Comparison of ENCODE assay signal across 20 cellular contexts in genomic region chr10:91144961-91145360, GRCh38.
DNase-seq lines count a peak whose midpoint lies in the region; ATAC-seq and TF ChIP-seq lines count a peak whose summit lies in the region.
"Had no signal": no experiment of that assay in that cellular context is flagged by ENCODE, and none has a peak within 500 bp of the region (broad histone marks: within the 10 kb centered on the region; RNA-seq: fewer than 3 reads in every experiment).

No MANE protein-coding gene starts in this region.

- CTCF ChIA-PET in mammary epithelial cell (lab: Charles Lee; ENCODE audit: low non-redundant PET) (no interaction called here), MCF 10A (lab: Yijun Ruan, JAX) (interaction anchor here (0.7 to 1.8 kb wide), 2 partner anchors 174 to 234 kb away, joined by 3 to 4 read pairs; no protein-coding TSS in a partner anchor)
- CTCF ChIA-PET in activated CD4-positive, alpha-beta memory T cell treated with anti-CD3 and anti-CD28 coated beads for 36 hours (lab: Charles Lee) = interaction anchor here (0.7 kb wide), 1 partner anchor 172 kb away, joined by 3 read pairs; no protein-coding TSS in a partner anchor

- H3K27me3 Mint-ChIP-seq in MCF 10A (ENCODE audit: insufficient read depth, unreplicated experiment) = no peaks in the 10 kb centered on the region
- peaks cover 0 to 3% (median 3%) of the 10 kb centered on the region in 3 donors for H3K27me3 Mint-ChIP-seq in CD14-positive monocyte (ENCODE audit: low read depth in 3 of 3)
- H3K27me3 Mint-ChIP-seq in activated CD4-positive, alpha-beta memory T cell treated with anti-CD3 and anti-CD28 coated beads for 36 hours = peaks cover 6% of the 10 kb centered on the region

- H3K36me3 Mint-ChIP-seq in MCF 10A (ENCODE audit: insufficient read depth, unreplicated experiment) = no peaks in the 10 kb centered on the region
- no peaks in the 10 kb centered on the region for H3K36me3 Mint-ChIP-seq in CD14-positive monocyte
- no peaks in the 10 kb centered on the region for H3K36me3 Mint-ChIP-seq in activated CD4-positive, alpha-beta memory T cell treated with anti-CD3 and anti-CD28 coated beads for 36 hours
- H3K36me3 Mint-ChIP-seq: CD4-positive, alpha-beta memory T cell; IgD-negative memory B cell had no signal

- H2AFZ ChIP-seq in mammary epithelial cell (ENCODE audit: low read depth, low read length) = no peak overlapping the region

- POLR2A ChIA-PET in MCF 10A (lab: Yijun Ruan, JAX) = no interaction called here
- POLR2A ChIA-PET in activated CD4-positive, alpha-beta memory T cell treated with anti-CD3 and anti-CD28 coated beads for 36 hours (lab: Charles Lee) = no interaction called here

- no peak overlapping the region for H3K4me2 ChIP-seq in mammary epithelial cell (ENCODE audit: insufficient read depth, low read depth, low read length)

- H3K9me3 ChIP-seq in mammary epithelial cell (replicated peaks; ENCODE audit: insufficient read depth, low read length) (no peaks in the 10 kb centered on the region), lower lobe of right lung (no peaks in the 10 kb centered on the region)

- no peak overlapping the region for H3K9ac ChIP-seq in mammary epithelial cell (ENCODE audit: insufficient read depth, low read length)

- WGBS in mammary epithelial cell (ENCODE audit: low coverage, missing lambda C conversion rate) = 6% methylated on average over 1 of the region's 1 CpG

- H3K36me3 ChIP-seq in mammary epithelial cell (ENCODE audit: insufficient read depth, low read length) (no peaks in the 10 kb centered on the region), lower lobe of right lung (no peaks in the 10 kb centered on the region)

- H3K27ac Mint-ChIP-seq in MCF 10A (ENCODE audit: low read depth, unreplicated experiment) (no peak overlapping the region), CD14-positive monocyte (no peak overlapping the region)
- H3K27ac Mint-ChIP-seq in activated CD4-positive, alpha-beta memory T cell treated with anti-CD3 and anti-CD28 coated beads for 36 hours = no peak overlapping the region
- H3K27ac Mint-ChIP-seq: CD4-positive, alpha-beta memory T cell; IgD-negative memory B cell had no signal

- H3K4me1 Mint-ChIP-seq in MCF 10A (ENCODE audit: insufficient read depth, unreplicated experiment) (peaks cover 4% of the 10 kb centered on the region), CD14-positive monocyte (peaks cover 1% of the 10 kb centered on the region)
- H3K4me1 Mint-ChIP-seq in activated CD4-positive, alpha-beta memory T cell treated with anti-CD3 and anti-CD28 coated beads for 36 hours (ENCODE audit: low read depth) = peaks cover 11% of the 10 kb centered on the region
- H3K4me1 Mint-ChIP-seq: IgD-negative memory B cell had no signal

- BruUV-seq in mammary epithelial cell (replicated peaks; lab: Mats Ljungman, UMichigan) (no TSS peak), MCF 10A (replicated peaks; lab: Mats Ljungman, UMichigan) (no TSS peak)

- no peaks in the 10 kb centered on the region for H3K9me3 Mint-ChIP-seq in MCF 10A (ENCODE audit: unreplicated experiment)
- H3K9me3 Mint-ChIP-seq in CD14-positive monocyte = peaks cover 0 to 2% (median 0%) of the 10 kb centered on the region in 7 donors
- no peaks in the 10 kb centered on the region for H3K9me3 Mint-ChIP-seq in activated CD4-positive, alpha-beta memory T cell treated with anti-CD3 and anti-CD28 coated beads for 36 hours
- H3K9me3 Mint-ChIP-seq: IgD-negative memory B cell had no signal

- no peaks in the 10 kb centered on the region for H3K79me2 ChIP-seq in mammary epithelial cell (ENCODE audit: insufficient read depth, low read length)

- no peaks in the 10 kb centered on the region for H4K20me1 ChIP-seq in mammary epithelial cell (ENCODE audit: insufficient read depth, low read length)

- H3K4me1 ChIP-seq in mammary epithelial cell (ENCODE audit: insufficient read depth, low read length) = peaks cover 3% of the 10 kb centered on the region
- H3K4me1 ChIP-seq in lower lobe of right lung = no peaks in the 10 kb centered on the region

- H3K27ac ChIP-seq in mammary epithelial cell (ENCODE audit: insufficient read depth, low read depth, low read length) (no peak overlapping the region), lower lobe of right lung (no peak overlapping the region)
- H3K27ac ChIP-seq: 22Rv1, SK-N-MC had no signal

- intact Hi-C loops in mammary epithelial cell (cut with micrococcal nuclease) = no loop called here
- intact Hi-C loops in MCF 10A (cut with micrococcal nuclease) = no loop called here
- intact Hi-C loops in CD14-positive monocyte (cut with micrococcal nuclease) = no loop called here
- intact Hi-C loops in activated CD4-positive, alpha-beta memory T cell treated with anti-CD3 and anti-CD28 coated beads for 36 hours (cut with micrococcal nuclease) = no loop called here
- intact Hi-C loops in lower lobe of right lung (cut with DNase I) = no loop called here

- H3K4me3 ChIP-seq in mammary epithelial cell (replicated peaks in 1 of 3; ENCODE audit: insufficient read depth in 1 of 3, low read depth in 2 of 3, low read length in 3 of 3) (no peak overlapping the region), foreskin fibroblast (ENCODE audit: low read depth in 1 of 2, low read length in 2 of 2) (no peak overlapping the region), lower lobe of right lung (no peak overlapping the region)
- H3K4me3 ChIP-seq: SK-N-MC had no signal

- DNase-seq in mammary epithelial cell (peak; percentile 19), MCF 10A (ENCODE audit: unreplicated experiment) (no peak), NCI-H460 (ENCODE audit: extremely low read depth, low read depth) (peak; percentile 7), foreskin fibroblast (peak; percentile 31 to 66), CD14-positive monocyte (ENCODE audit: low spot score) (no peak), G401 (ENCODE audit: low spot score) (no peak), lower lobe of right lung (no peak)
- no peak for DNase-seq in activated CD4-positive, alpha-beta memory T cell treated with anti-CD3 and anti-CD28 coated beads for 36 hours
- DNase-seq: CD4-positive, alpha-beta memory T cell; DMS153; H7; Kasumi-1; MV-4-11; NCI-H187; NCI-H226; NCI-H524 treated with DMSO at 0.1 percent for 48 hours; SHP77 had no signal

- H3K27me3 ChIP-seq in mammary epithelial cell (ENCODE audit: insufficient read depth, low read length) = no peaks in the 10 kb centered on the region
- no peaks in the 10 kb centered on the region for H3K27me3 ChIP-seq in lower lobe of right lung (ENCODE audit: low read depth)

- TF ChIP-seq CTCF in mammary epithelial cell (conservative IDR thresholded peaks at IDR 0.05 in 1 of 2, IDR thresholded peaks at IDR 0.05 in 1 of 2; ENCODE audit: extremely low read depth in 1 of 2, insufficient read depth in 1 of 2, low read depth in 1 of 2, low read length in 2 of 2) = no peak
- no peak for TF ChIP-seq CTCF in MCF 10A (IDR thresholded peaks at IDR 0.05; ENCODE audit: unreplicated experiment)
- TF ChIP-seq CTCF in foreskin fibroblast (IDR thresholded peaks at IDR 0.05; ENCODE audit: low read depth, low read length) = no peak
- no peak for TF ChIP-seq CTCF in CD14-positive monocyte (IDR thresholded peaks at IDR 0.05)
- TF ChIP-seq CTCF in lower lobe of right lung (IDR thresholded peaks at IDR 0.05) = no peak

- no peak for ATAC-seq in lower lobe of right lung

- in situ Hi-C loops in mammary epithelial cell (cut with MboI; ENCODE audit: low sequenced_read_pairs in 2 of 2) = no loop called here
- in situ Hi-C loops in G401 (cut with HindIII; ENCODE audit: low sequenced_read_pairs) = no loop called here

- dilution Hi-C loops in mammary epithelial cell (cut with HindIII; ENCODE audit: low sequenced_read_pairs) = no loop called here

- H3K4me3 Mint-ChIP-seq in MCF 10A (ENCODE audit: unreplicated experiment) (no peak overlapping the region), CD14-positive monocyte (no peak overlapping the region)
- no peak overlapping the region for H3K4me3 Mint-ChIP-seq in activated CD4-positive, alpha-beta memory T cell treated with anti-CD3 and anti-CD28 coated beads for 36 hours
- H3K4me3 Mint-ChIP-seq: CD4-positive, alpha-beta memory T cell; IgD-negative memory B cell had no signal

Comparison
In these comparisons a context has a peak if more than half of its experiments do, and no peak if none do; other contexts are left out.
1. DNase-seq: peak in mammary epithelial cell (single experiment), NCI-H460 (single experiment) and foreskin fibroblast (2 of 2); none in MCF 10A (single experiment), CD14-positive monocyte (single experiment), activated CD4-positive, alpha-beta memory T cell treated with anti-CD3 and anti-CD28 coated beads for 36 hours (single experiment), G401 (single experiment) and lower lobe of right lung (single experiment).